In the genomic region with DNA sequence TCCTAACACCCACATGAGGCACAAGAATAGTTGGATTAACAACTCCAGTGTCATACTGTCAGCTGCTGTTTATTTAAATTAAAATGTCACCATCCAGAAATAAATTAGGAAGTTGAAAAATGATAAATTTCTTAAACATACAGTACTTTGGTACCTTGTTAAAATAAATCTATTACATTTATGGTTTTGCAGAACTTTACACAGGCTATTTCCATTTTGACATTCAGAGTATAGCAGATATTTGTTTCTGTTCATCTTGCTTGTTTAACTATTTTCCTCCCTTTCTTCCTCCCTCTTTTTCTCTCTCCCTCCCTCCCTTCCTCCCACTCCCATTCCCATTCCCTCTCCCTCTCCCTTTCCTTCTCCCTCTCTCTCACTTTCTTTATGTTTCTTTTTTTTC, we compare ENCODE assay signal across 2 cellular contexts.
A peak's percentile ranks its signal among the peaks of the same experiment; 100 is the strongest.
TF ChIP-seq lines count a peak whose summit lies in the region.

No MANE protein-coding gene starts in this region.

TF ChIP-seq in HepG2, 621 proteins besides CTCF, POLR2A, EP300 and RAD21 (continued from another document):
- TF ChIP-seq TCF12 (IDR thresholded peaks at IDR 0.05) (no peak), TCF12 (CRISPR knock-in tag; IDR thresholded peaks at IDR 0.05) (no peak), GTF2F1 (IDR thresholded peaks at IDR 0.05; ENCODE audit: low read length) (no peak), ELF3 (CRISPR knock-in tag; IDR thresholded peaks at IDR 0.05) (no peak), JARID2 (CRISPR knock-in tag; IDR thresholded peaks at IDR 0.05; ENCODE audit: insufficient replicate concordance) (no peak)

TF ChIP-seq in K562, 482 proteins besides CTCF, POLR2A, EP300 and RAD21 (continued from another document):
- TF ChIP-seq, protein P1, sequence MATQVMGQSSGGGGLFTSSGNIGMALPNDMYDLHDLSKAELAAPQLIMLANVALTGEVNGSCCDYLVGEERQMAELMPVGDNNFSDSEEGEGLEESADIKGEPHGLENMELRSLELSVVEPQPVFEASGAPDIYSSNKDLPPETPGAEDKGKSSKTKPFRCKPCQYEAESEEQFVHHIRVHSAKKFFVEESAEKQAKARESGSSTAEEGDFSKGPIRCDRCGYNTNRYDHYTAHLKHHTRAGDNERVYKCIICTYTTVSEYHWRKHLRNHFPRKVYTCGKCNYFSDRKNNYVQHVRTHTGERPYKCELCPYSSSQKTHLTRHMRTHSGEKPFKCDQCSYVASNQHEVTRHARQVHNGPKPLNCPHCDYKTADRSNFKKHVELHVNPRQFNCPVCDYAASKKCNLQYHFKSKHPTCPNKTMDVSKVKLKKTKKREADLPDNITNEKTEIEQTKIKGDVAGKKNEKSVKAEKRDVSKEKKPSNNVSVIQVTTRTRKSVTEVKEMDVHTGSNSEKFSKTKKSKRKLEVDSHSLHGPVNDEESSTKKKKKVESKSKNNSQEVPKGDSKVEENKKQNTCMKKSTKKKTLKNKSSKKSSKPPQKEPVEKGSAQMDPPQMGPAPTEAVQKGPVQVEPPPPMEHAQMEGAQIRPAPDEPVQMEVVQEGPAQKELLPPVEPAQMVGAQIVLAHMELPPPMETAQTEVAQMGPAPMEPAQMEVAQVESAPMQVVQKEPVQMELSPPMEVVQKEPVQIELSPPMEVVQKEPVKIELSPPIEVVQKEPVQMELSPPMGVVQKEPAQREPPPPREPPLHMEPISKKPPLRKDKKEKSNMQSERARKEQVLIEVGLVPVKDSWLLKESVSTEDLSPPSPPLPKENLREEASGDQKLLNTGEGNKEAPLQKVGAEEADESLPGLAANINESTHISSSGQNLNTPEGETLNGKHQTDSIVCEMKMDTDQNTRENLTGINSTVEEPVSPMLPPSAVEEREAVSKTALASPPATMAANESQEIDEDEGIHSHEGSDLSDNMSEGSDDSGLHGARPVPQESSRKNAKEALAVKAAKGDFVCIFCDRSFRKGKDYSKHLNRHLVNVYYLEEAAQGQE (CRISPR knock-in tag; IDR thresholded peaks at IDR 0.05; ENCODE audit: low read depth), result no peak
- peak; percentile 80 for TF ChIP-seq PCBP2 (IDR thresholded peaks at IDR 0.05; ENCODE audit: low read depth, low read length, poor library complexity, severe bottlenecking)
- TF ChIP-seq, protein P2, sequence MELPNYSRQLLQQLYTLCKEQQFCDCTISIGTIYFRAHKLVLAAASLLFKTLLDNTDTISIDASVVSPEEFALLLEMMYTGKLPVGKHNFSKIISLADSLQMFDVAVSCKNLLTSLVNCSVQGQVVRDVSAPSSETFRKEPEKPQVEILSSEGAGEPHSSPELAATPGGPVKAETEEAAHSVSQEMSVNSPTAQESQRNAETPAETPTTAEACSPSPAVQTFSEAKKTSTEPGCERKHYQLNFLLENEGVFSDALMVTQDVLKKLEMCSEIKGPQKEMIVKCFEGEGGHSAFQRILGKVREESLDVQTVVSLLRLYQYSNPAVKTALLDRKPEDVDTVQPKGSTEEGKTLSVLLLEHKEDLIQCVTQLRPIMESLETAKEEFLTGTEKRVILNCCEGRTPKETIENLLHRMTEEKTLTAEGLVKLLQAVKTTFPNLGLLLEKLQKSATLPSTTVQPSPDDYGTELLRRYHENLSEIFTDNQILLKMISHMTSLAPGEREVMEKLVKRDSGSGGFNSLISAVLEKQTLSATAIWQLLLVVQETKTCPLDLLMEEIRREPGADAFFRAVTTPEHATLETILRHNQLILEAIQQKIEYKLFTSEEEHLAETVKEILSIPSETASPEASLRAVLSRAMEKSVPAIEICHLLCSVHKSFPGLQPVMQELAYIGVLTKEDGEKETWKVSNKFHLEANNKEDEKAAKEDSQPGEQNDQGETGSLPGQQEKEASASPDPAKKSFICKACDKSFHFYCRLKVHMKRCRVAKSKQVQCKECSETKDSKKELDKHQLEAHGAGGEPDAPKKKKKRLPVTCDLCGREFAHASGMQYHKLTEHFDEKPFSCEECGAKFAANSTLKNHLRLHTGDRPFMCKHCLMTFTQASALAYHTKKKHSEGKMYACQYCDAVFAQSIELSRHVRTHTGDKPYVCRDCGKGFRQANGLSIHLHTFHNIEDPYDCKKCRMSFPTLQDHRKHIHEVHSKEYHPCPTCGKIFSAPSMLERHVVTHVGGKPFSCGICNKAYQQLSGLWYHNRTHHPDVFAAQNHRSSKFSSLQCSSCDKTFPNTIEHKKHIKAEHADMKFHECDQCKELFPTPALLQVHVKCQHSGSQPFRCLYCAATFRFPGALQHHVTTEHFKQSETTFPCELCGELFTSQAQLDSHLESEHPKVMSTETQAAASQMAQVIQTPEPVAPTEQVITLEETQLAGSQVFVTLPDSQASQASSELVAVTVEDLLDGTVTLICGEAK (IDR thresholded peaks at IDR 0.05), result no peak
- TF ChIP-seq, protein P2 (CRISPR knock-in tag; IDR thresholded peaks at IDR 0.05), result no peak
TF ChIP-seq in K562: peak in this region for 1.
